Comparison of ENCODE assay signal across 8 cellular contexts in the genomic region with DNA sequence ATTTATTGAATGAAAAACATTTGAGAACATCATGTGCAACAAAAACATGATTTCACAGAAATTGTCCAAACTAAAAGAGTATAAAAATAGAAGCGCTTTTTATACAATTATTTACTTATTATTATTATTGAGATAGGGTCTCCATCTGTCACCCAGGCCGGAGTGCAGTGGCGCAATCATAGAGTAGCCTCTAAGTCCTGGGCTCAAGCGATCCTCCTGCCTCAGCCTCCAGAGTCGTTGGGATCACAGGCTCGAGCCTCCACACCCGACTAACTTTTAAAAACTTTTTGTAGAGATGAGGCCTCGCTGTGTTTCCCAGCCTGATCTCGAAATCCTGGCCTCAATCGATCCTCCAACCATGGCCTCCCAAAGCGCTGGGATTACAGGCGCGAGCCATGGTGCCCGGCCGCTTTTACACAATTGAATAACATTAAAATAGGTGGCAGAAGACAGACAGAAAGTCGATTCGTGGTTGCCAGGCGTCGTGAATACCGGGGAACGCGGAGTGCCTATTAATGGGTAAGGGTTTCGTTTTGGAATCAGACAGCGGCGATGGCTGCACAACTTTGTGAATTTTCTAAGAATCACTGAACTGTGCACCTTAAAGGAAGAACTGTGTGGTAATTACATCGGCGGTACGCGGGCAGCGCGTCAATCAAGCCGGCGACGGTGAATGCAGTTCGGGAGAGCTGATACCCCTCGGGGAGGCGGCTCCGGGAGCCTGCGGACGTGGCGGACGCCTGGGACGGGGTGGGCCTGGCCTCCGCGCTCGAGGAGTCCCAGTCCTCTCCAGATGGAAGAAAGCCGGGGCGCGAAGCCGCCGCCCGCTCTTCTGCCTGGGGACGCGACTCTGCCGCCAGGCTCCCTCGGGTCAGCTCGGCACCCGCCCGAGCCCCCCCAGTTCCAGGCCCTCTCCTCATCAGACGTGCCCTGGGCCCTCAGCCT. TPM values are rescaled to one million over a fixed set of nuclear protein-coding genes. Genes with fewer than 3 reads are reported as not detected.
A peak's percentile ranks its signal among the peaks of the same experiment; 100 is the strongest.
DNase-seq lines count a peak whose midpoint lies in the region; ATAC-seq and TF ChIP-seq lines count a peak whose summit lies in the region.

No MANE protein-coding gene starts in this region.

- no peaks in the 10 kb centered on the region for H3K9me3 ChIP-seq in left lung

- intact Hi-C loops in left lung (cut with DNase I), result no loop called here

- H3K9ac ChIP-seq in KMS-11, result peak overlapping the region; percentile 61; the same call in 1 of the 2 replicates

- H3K27ac ChIP-seq in KMS-11, result peak overlapping the region; percentile 60
- peak overlapping the region; percentile 90 to 92 for H3K27ac ChIP-seq in left lung

- H3K36me3 ChIP-seq in KMS-11 (ENCODE audit: insufficient read depth), result no peaks in the 10 kb centered on the region
- no peaks in the 10 kb centered on the region for H3K36me3 ChIP-seq in left lung

- H4K20me1 ChIP-seq in KMS-11 (ENCODE audit: insufficient read depth), result peaks cover 7% of the 10 kb centered on the region

- peak overlapping the region; percentile 92 for H3K4me2 ChIP-seq in KMS-11

- peak; percentile 69 for ATAC-seq in left lung

- H3K4me3 ChIP-seq in GM12864 (ENCODE audit: low read depth, low read length) (peak overlapping the region; percentile 80), KMS-11 (IDR thresholded peaks at IDR 0.05; ENCODE audit: insufficient read depth, low read depth, low read length) (no peak overlapping the region), left lung (peak overlapping the region; percentile 89)

- no peaks in the 10 kb centered on the region for H3K27me3 ChIP-seq in KMS-11 (ENCODE audit: insufficient read depth, low read depth)
- no peaks in the 10 kb centered on the region for H3K27me3 ChIP-seq in left lung

- peaks cover 52% of the 10 kb centered on the region for H3K79me2 ChIP-seq in KMS-11 (ENCODE audit: insufficient read depth, low read depth)

- peak overlapping the region; percentile 83 for H2AFZ ChIP-seq in KMS-11 (ENCODE audit: low read depth)

- peaks cover 27% of the 10 kb centered on the region for H3K4me1 ChIP-seq in KMS-11 (ENCODE audit: low read depth, poor library complexity, severe bottlenecking)
- peaks cover 19 to 45% of the 10 kb centered on the region in 2 donors for H3K4me1 ChIP-seq in left lung

- TF ChIP-seq CTCF in GM12864 (IDR thresholded peaks at IDR 0.05; ENCODE audit: low read depth, low read length, missing control alignments), result no peak
- no peak for TF ChIP-seq CTCF in KMS-11 (conservative IDR thresholded peaks at IDR 0.05; ENCODE audit: low read depth, low read length)
- TF ChIP-seq CTCF in left lung (IDR thresholded peaks at IDR 0.05), result no peak

- DNase-seq in GM12864 (ENCODE audit: low read depth), result no peak
- DNase-seq in GOT3 (lab: John Stamatoyannopoulos, UW), result peak; percentile 15
- peak; percentile 64 for DNase-seq in UCSD-AML1 (lab: John Stamatoyannopoulos, UW; ENCODE audit: unreplicated experiment)
- peak; percentile 47 for DNase-seq in cerebellum (ENCODE audit: low spot score)
- peak; percentile 57 to 92 for DNase-seq in left lung
- DNase-seq in stimulated activated CD4-positive, alpha-beta T cell treated with anti-CD3 and anti-CD28 coated beads, Interleukin-4, amount 100 ng/mL, for 48 hours (ENCODE audit: low read depth in 2 of 2), result peak; percentile 39 to 46
- DNase-seq in dedifferentiated amniotic fluid mesenchymal stem cell (ENCODE audit: extremely low spot score), result no peak

RNA-seq across cellular contexts. Expression of gene TBC1D20, which starts 0.8 kb away (rescaled TPM):
- total RNA-seq in cerebellum (19.3 TPM), left lung (10 to 100 TPM; 37.5 to 37.7 TPM)

RNA-seq across cellular contexts. Expression of gene RBCK1, which starts 53.4 kb away (rescaled TPM):
- total RNA-seq in cerebellum (18.8 TPM), left lung (10 to 100 TPM; 97.9 to 99.8 TPM)

Comparison
In these comparisons a context has a peak if more than half of its experiments do, and no peak if none do; other contexts are left out.
1. DNase-seq: peak in GOT3 (single experiment), UCSD-AML1 (single experiment), cerebellum (single experiment), left lung (2 of 2) and stimulated activated CD4-positive, alpha-beta T cell treated with anti-CD3 and anti-CD28 coated beads, Interleukin-4, amount 100 ng/mL, for 48 hours (2 of 2); none in GM12864 (single experiment) and dedifferentiated amniotic fluid mesenchymal stem cell (single experiment).